Comparison of ENCODE assay signal across 14 cellular contexts in genomic region chr1:204714861-204715511, GRCh38. TPM values are rescaled to one million over a fixed set of nuclear protein-coding genes. Genes with fewer than 3 reads are reported as not detected.
DNase-seq lines count a peak whose midpoint lies in the region; ATAC-seq and TF ChIP-seq lines count a peak whose summit lies in the region.
"Had no signal": no experiment of that assay in that cellular context is flagged by ENCODE, and none has a peak within 500 bp of the region (broad histone marks: within the 10 kb centered on the region; RNA-seq: fewer than 3 reads in every experiment).

No MANE protein-coding gene starts in this region.

- no peaks in the 10 kb centered on the region for H3K9me3 ChIP-seq in iPS-20b (ENCODE audit: insufficient read depth, low read depth, low read length)
- no peaks in the 10 kb centered on the region for H3K9me3 ChIP-seq in PC-9 (ENCODE audit: insufficient read depth, low read depth)
- no peaks in the 10 kb centered on the region for H3K9me3 ChIP-seq in T-helper 17 cell (ENCODE audit: control insufficient read depth, low read length, poor library complexity, severe bottlenecking)
- H3K9me3 ChIP-seq: neutrophil had no signal

- no peak overlapping the region for H3K27ac ChIP-seq in iPS-20b (ENCODE audit: low read length)
- H3K27ac ChIP-seq in PC-9: no peak overlapping the region
- H3K27ac ChIP-seq: heart right ventricle, neutrophil had no signal

- no peak overlapping the region for H3K9ac ChIP-seq in iPS-20b (ENCODE audit: low read depth, low read length)

- no peak overlapping the region for H3K27ac Mint-ChIP-seq in T-helper 17 cell

- intact Hi-C loops in PC-9 (cut with micrococcal nuclease; ENCODE audit: unreplicated experiment): no loop called here

- H3K4me1 Mint-ChIP-seq in T-helper 17 cell: no peaks in the 10 kb centered on the region

- H3K36me3 ChIP-seq in H7 (replicated peaks; ENCODE audit: control insufficient read depth, insufficient read depth, low read length): no peaks in the 10 kb centered on the region
- H3K36me3 ChIP-seq in iPS-20b (ENCODE audit: insufficient read depth, low read depth, low read length): no peaks in the 10 kb centered on the region
- H3K36me3 ChIP-seq in PC-9 (ENCODE audit: low read depth): no peaks in the 10 kb centered on the region
- H3K36me3 ChIP-seq: heart right ventricle, neutrophil had no signal

- H3K4me3 Mint-ChIP-seq in T-helper 17 cell: no peak overlapping the region

- H3K79me2 ChIP-seq in PC-9 (ENCODE audit: low read depth): no peaks in the 10 kb centered on the region

- H2AFZ ChIP-seq in PC-9: no peak overlapping the region

- H4K20me1 ChIP-seq in PC-9 (ENCODE audit: insufficient read depth): no peaks in the 10 kb centered on the region

- BruUV-seq in PC-9 (replicated peaks; lab: Mats Ljungman, UMichigan): no TSS peak

- DNase-seq in H7: peak; percentile 81
- peak; percentile 27 for DNase-seq in NOMO-1 treated with DMSO at 0.1 percent for 48 hours (lab: John Stamatoyannopoulos, UW; ENCODE audit: unreplicated experiment)
- no peak for DNase-seq in AG08395 (ENCODE audit: low spot score)
- DNase-seq in PC-9: no peak
- no peak for DNase-seq in epidermal melanocyte (ENCODE audit: insufficient read length, low spot score)
- DNase-seq in T-helper 17 cell: no peak
- DNase-seq: dermis blood vessel endothelial cell; DMS79; heart right ventricle; NCI-H226; stimulated activated CD4-positive, alpha-beta T cell treated with anti-CD3 and anti-CD28 coated beads, Interleukin-4, amount 100 ng/mL, for 4 hours had no signal

- POLR2A ChIA-PET in PC-9 (lab: Charles Lee; ENCODE audit: unreplicated experiment): no interaction called here

- H3K4me2 ChIP-seq in PC-9: no peak overlapping the region

- no peaks in the 10 kb centered on the region for H3K36me3 Mint-ChIP-seq in T-helper 17 cell (ENCODE audit: low read depth)

- no peaks in the 10 kb centered on the region for H3F3A ChIP-seq in PC-9 (ENCODE audit: insufficient read depth, low read depth)

- no peaks in the 10 kb centered on the region for H3K9me2 ChIP-seq in PC-9 (ENCODE audit: insufficient read depth)

- H3K4me1 ChIP-seq in iPS-20b (ENCODE audit: insufficient read depth, low read length): peaks cover 33% of the 10 kb centered on the region
- no peaks in the 10 kb centered on the region for H3K4me1 ChIP-seq in PC-9 (replicated peaks; ENCODE audit: insufficient read depth)

- H3K27me3 ChIP-seq in H7 (ENCODE audit: control insufficient read depth, insufficient read depth, low read length): peaks cover 40% of the 10 kb centered on the region
- H3K27me3 ChIP-seq in iPS-20b (ENCODE audit: insufficient read depth, low read length): peaks cover 67% of the 10 kb centered on the region
- peaks cover 5% of the 10 kb centered on the region; the same call in 1 of the 2 replicates for H3K27me3 ChIP-seq in PC-9 (ENCODE audit: insufficient read depth, low read depth)

- CTCF ChIA-PET in PC-9 (lab: Charles Lee): interaction anchor here (0.6 kb wide), 1 partner anchor 35 kb away, joined by 3 read pairs; no protein-coding TSS in a partner anchor

- H3K27me3 Mint-ChIP-seq in T-helper 17 cell: peaks cover 54% of the 10 kb centered on the region

- TF ChIP-seq CTCF in GM12872 (IDR thresholded peaks at IDR 0.05; ENCODE audit: insufficient read depth, low read depth, low read length) (peak; percentile 41; the same call in 2 of the 3 replicates), PC-9 (conservative IDR thresholded peaks at IDR 0.05) (no peak)

- H3K4me3 ChIP-seq in H7 (ENCODE audit: insufficient read depth, low read depth, low read length): peak overlapping the region; percentile 4; the same call in 1 of the 2 replicates
- H3K4me3 ChIP-seq in iPS-20b (ENCODE audit: low read length): peak overlapping the region; percentile 34
- no peak overlapping the region for H3K4me3 ChIP-seq in PC-9
- H3K4me3 ChIP-seq: heart right ventricle had no signal

- ATAC-seq in T-helper 17 cell: no peak
- ATAC-seq: heart right ventricle had no signal

RNA-seq across cellular contexts. Expression of gene LRRN2, which starts 29.4 kb away (rescaled TPM):
- 10.9 and 20.6 TPM in 2 replicates for total RNA-seq in H7 (2014; rRNA removed; shearing (Covaris generic))
- total RNA-seq in PC-9 (2021) (4.6 and 7.0 TPM in 2 replicates), T-helper 17 cell (not detected)

Comparison
In these comparisons a context has a peak if more than half of its experiments do, and no peak if none do; other contexts are left out.
1. DNase-seq: peak in H7 (single experiment) and NOMO-1 treated with DMSO at 0.1 percent for 48 hours (single experiment); none in AG08395 (single experiment), PC-9 (0 of 2), epidermal melanocyte (single experiment) and T-helper 17 cell (0 of 3).